19 cellular contexts compared by ENCODE assay signal in genomic region chr1:209230319-209230718, GRCh38.
DNase-seq lines count a peak whose midpoint lies in the region; ATAC-seq, FAIRE-seq and TF ChIP-seq lines count a peak whose summit lies in the region.
"Had no signal": no experiment of that assay in that cellular context is flagged by ENCODE, and none has a peak within 500 bp of the region (broad histone marks: within the 10 kb centered on the region; RNA-seq: fewer than 3 reads in every experiment).

No MANE protein-coding gene starts in this region.

- H3K9ac ChIP-seq in K562 (ENCODE audit: insufficient read depth in 1 of 2, low read depth in 2 of 2, low read length in 2 of 2): no peak overlapping the region
- H3K9ac ChIP-seq: BLaER1 had no signal

- H3K27me3 ChIP-seq in K562 (ENCODE audit: control insufficient read depth in 2 of 2, insufficient read depth in 2 of 2, low read length in 2 of 2) (peaks cover 0 to 10% of the 10 kb centered on the region in 2 experiments; a peak in 2 of 5 replicates), esophagus squamous epithelium (peaks cover 0 to 23% (median 0%) of the 10 kb centered on the region in 4 donors), breast epithelium (peaks cover 0 to 15% of the 10 kb centered on the region in 2 donors)
- H3K27me3 ChIP-seq: BLaER1 had no signal

- H3K4me3 ChIP-seq in K562 (no peak overlapping the region), esophagus squamous epithelium (no peak overlapping the region), breast epithelium (no peak overlapping the region)
- H3K4me3 ChIP-seq: BLaER1, HAP-1 had no signal

- no peaks in the 10 kb centered on the region for H3K9me3 ChIP-seq in K562 (replicated peaks; ENCODE audit: control insufficient read depth, insufficient read depth, low read depth, low read length)
- H3K9me3 ChIP-seq in esophagus squamous epithelium: peaks cover 0 to 16% (median 6%) of the 10 kb centered on the region in 3 donors
- peaks cover 9 to 14% of the 10 kb centered on the region in 2 donors for H3K9me3 ChIP-seq in breast epithelium
- H3K9me3 ChIP-seq: HAP-1 had no signal

- 0% methylated on average over 1 of the region's 1 CpG for WGBS in K562 (ENCODE audit: insufficient coverage, low coverage, missing lambda C conversion rate)
- 17 to 33% methylated on average over 1 of the region's 1 CpG for WGBS in esophagus squamous epithelium, 2 donors

- no peaks in the 10 kb centered on the region for H3K4me1 ChIP-seq in K562 (replicated peaks in 1 of 2; ENCODE audit: control insufficient read depth in 2 of 2, insufficient read depth in 2 of 2, low read length in 2 of 2)
- H3K4me1 ChIP-seq in esophagus squamous epithelium: peaks cover 0 to 30% (median 0%) of the 10 kb centered on the region in 3 donors
- H3K4me1 ChIP-seq in breast epithelium: no peaks in the 10 kb centered on the region
- H3K4me1 ChIP-seq: BLaER1, HAP-1 had no signal

- FAIRE-seq in K562 (lab: Jason Lieb, UNC): no peak
- FAIRE-seq: GM12892, GM18507 had no signal

- H3K36me3 Mint-ChIP-seq in WTC11: peaks cover 7% of the 10 kb centered on the region; the same call in 1 of the 2 replicates
- H3K36me3 Mint-ChIP-seq: CD14-positive monocyte; CD4-positive, alpha-beta memory T cell had no signal

- no peak overlapping the region; the same call in 1 of the 2 replicates for H3K27ac Mint-ChIP-seq in WTC11
- H3K27ac Mint-ChIP-seq: CD14-positive monocyte; CD4-positive, alpha-beta memory T cell had no signal

- H3K4me1 Mint-ChIP-seq in WTC11: peaks cover 27% of the 10 kb centered on the region
- H3K4me1 Mint-ChIP-seq: CD14-positive monocyte; CD4-positive, alpha-beta memory T cell had no signal

- no peaks in the 10 kb centered on the region for H3K9me1 ChIP-seq in K562 (ENCODE audit: control insufficient read depth, insufficient read depth, low read length)

- no peak for TF ChIP-seq EP300 in K562 (IDR thresholded peaks at IDR 0.05; ENCODE audit: low read length)

- in situ Hi-C loops in K562 (cut with MboI): no loop called here

- ATAC-seq in K562 (no peak), WTC11 (no peak), GM19328 (IDR thresholded peaks at IDR 0.05; ENCODE audit: unreplicated experiment) (no peak)

- H2AFZ ChIP-seq in K562 (ENCODE audit: low read depth, low read length): no peak overlapping the region

- no peaks in the 10 kb centered on the region for H4K20me1 ChIP-seq in K562 (replicated peaks; ENCODE audit: control insufficient read depth, insufficient read depth, low read length)
- H4K20me1 ChIP-seq: BLaER1 had no signal

- H3K9me3 Mint-ChIP-seq in WTC11: peaks cover 20% of the 10 kb centered on the region

- H3K27ac ChIP-seq in K562 (ENCODE audit: extremely low read depth, low read depth, low read length) (no peak overlapping the region), epithelial cell of prostate (peak overlapping the region; percentile 45), esophagus squamous epithelium (peak overlapping the region in 3 of 4 donors; percentile 4 to 54 (median 47)), breast epithelium (no peak overlapping the region)
- H3K27ac ChIP-seq: BLaER1, HL-60 had no signal

- no peak for TF ChIP-seq RAD21 in K562 (CRISPR knock-in tag; conservative IDR thresholded peaks at IDR 0.05 in 1 of 2, IDR thresholded peaks at IDR 0.05 in 1 of 2)

- peaks cover 21% of the 10 kb centered on the region for H3K27me3 Mint-ChIP-seq in WTC11 (ENCODE audit: low read depth)

- intact Hi-C loops in K562 (cut with micrococcal nuclease) (no loop called here), esophagus squamous epithelium (cut with DNase I) (no loop called here), breast epithelium (cut with DNase I; ENCODE audit: low total_unique reads) (no loop called here)

- no TSS peak for BruUV-seq in K562 (replicated peaks; lab: Mats Ljungman, UMichigan)

- no peaks in the 10 kb centered on the region for H3K79me2 ChIP-seq in K562 (ENCODE audit: control insufficient read depth, insufficient read depth, low read length)

- no peak overlapping the region for H3K4me2 ChIP-seq in K562 (ENCODE audit: insufficient read depth, low read length)
- H3K4me2 ChIP-seq: BLaER1 had no signal

- TF ChIP-seq CTCF in K562 (IDR thresholded peaks at IDR 0.05 in 2 of 3, conservative IDR thresholded peaks at IDR 0.05 in 1 of 3; ENCODE audit: insufficient read depth in 2 of 3, low read depth in 1 of 3, low read length in 3 of 3) (no peak), esophagus squamous epithelium (IDR thresholded peaks at IDR 0.05) (no peak), WTC11 (IDR thresholded peaks at IDR 0.05) (no peak), breast epithelium (IDR thresholded peaks at IDR 0.05) (no peak)

- no peaks in the 10 kb centered on the region for H3K36me3 ChIP-seq in K562 (ENCODE audit: control insufficient read depth, insufficient read depth, low read length)
- no peaks in the 10 kb centered on the region for H3K36me3 ChIP-seq in esophagus squamous epithelium
- no peaks in the 10 kb centered on the region for H3K36me3 ChIP-seq in breast epithelium
- H3K36me3 ChIP-seq: BLaER1, HAP-1 had no signal

- DNase-seq in K562 (ENCODE audit: extremely low read depth in 1 of 4, low spot score in 3 of 4) (no peak), epithelial cell of prostate (ENCODE audit: low read depth, low spot score) (no peak), esophagus squamous epithelium (lab: John Stamatoyannopoulos, UW) (no peak), WTC11 (ENCODE audit: low spot score) (no peak), breast epithelium (ENCODE audit: low spot score in 2 of 2) (no peak)
- no peak for DNase-seq in stimulated activated CD4-positive, alpha-beta T cell treated with anti-CD3 and anti-CD28 coated beads, Interleukin-1b, Interleukin-23, amount 100 ng/mL, for 48 hours
- DNase-seq: 8988T; CD4-positive, alpha-beta memory T cell; DMS153; DMS79; GDM1; GOT3 had no signal

- TF ChIP-seq POLR2A in K562 (conservative IDR thresholded peaks at IDR 0.05): no peak
- TF ChIP-seq POLR2A in esophagus squamous epithelium (IDR thresholded peaks at IDR 0.05): no peak
- no peak for TF ChIP-seq POLR2A in breast epithelium (IDR thresholded peaks at IDR 0.05)

- POLR2A ChIA-PET in K562 (lab: Yijun Ruan, JAX) (no interaction called here), WTC11 (lab: Charles Lee) (no interaction called here)

- no peak overlapping the region for H3K4me3 Mint-ChIP-seq in WTC11
- H3K4me3 Mint-ChIP-seq: CD14-positive monocyte; CD4-positive, alpha-beta memory T cell had no signal

- CTCF ChIA-PET in K562 (lab: Yijun Ruan, JAX; ENCODE audit: low intra/inter-chr PET ratio) (no interaction called here), WTC11 (lab: Charles Lee) (interaction anchor here (1.6 to 3.7 kb wide), 2 partner anchors 19 to 22 kb away, joined by 5 to 20 read pairs; no protein-coding TSS in a partner anchor)

TF ChIP-seq in K562, 482 proteins besides CTCF, POLR2A, EP300 and RAD21:
- TF ChIP-seq TRIM24 (IDR thresholded peaks at IDR 0.05) (peak; percentile 87), KLF16 (IDR thresholded peaks at IDR 0.05) (peak; percentile 85), PTTG1 (tag; IDR thresholded peaks at IDR 0.05; ENCODE audit: low read depth) (no peak), GABPB1 (CRISPR knock-in tag; IDR thresholded peaks at IDR 0.05) (no peak)

TF ChIP-seq in WTC11, 78 proteins besides CTCF, POLR2A, EP300 and RAD21:
- no peak for TF ChIP-seq ZNF532 (CRISPR knock-in tag; IDR thresholded peaks at IDR 0.05; ENCODE audit: borderline replicate concordance)
- no peak for TF ChIP-seq ZNF219 (CRISPR knock-in tag; IDR thresholded peaks at IDR 0.05; ENCODE audit: borderline replicate concordance)

Comparison
In these comparisons a context has a peak if more than half of its experiments do, and no peak if none do; other contexts are left out.
1. H3K27ac ChIP-seq: peak in epithelial cell of prostate (single experiment) and esophagus squamous epithelium (3 of 4); none in K562 (single experiment) and breast epithelium (0 of 2).